ENCODE assay signal across 7 cellular contexts in genomic region chr1:89719502-89720306, GRCh38.
A peak's percentile ranks its signal among the peaks of the same experiment; 100 is the strongest.
DNase-seq lines count a peak whose midpoint lies in the region; ATAC-seq, FAIRE-seq and TF ChIP-seq lines count a peak whose summit lies in the region.

No MANE protein-coding gene starts in this region.

- WGBS in hepatocyte (ENCODE audit: low lambda C conversion rate, missing lambda C conversion rate): 51% methylated on average over 5 of the region's 5 CpGs
- 70% methylated on average over 4 of the region's 5 CpGs; no CpG with 5 or more reads in 1 of the 2 experiments for WGBS in endodermal cell (ENCODE audit: insufficient coverage in 1 of 2, insufficient read length in 1 of 2), 2 experiments

- H3K27me3 Mint-ChIP-seq in T-helper 17 cell (no peaks in the 10 kb centered on the region), type B pancreatic cell (peaks cover 3% of the 10 kb centered on the region), endodermal cell (ENCODE audit: insufficient read depth) (no peaks in the 10 kb centered on the region)

- H3K27ac ChIP-seq in HL-60 (replicated peaks) (peak overlapping the region; percentile 49), hepatocyte (peak overlapping the region; percentile 18), endodermal cell (ENCODE audit: low read depth, low read length) (no peak overlapping the region)

- DNase-seq in GM12892 (ENCODE audit: insufficient read length): no peak
- peak; percentile 35 to 64 for DNase-seq in HL-60 (ENCODE audit: low read depth in 1 of 2, low spot score in 1 of 2)
- no peak for DNase-seq in T-helper 17 cell
- no peak for DNase-seq in hepatocyte (ENCODE audit: low spot score)
- DNase-seq in type B pancreatic cell (ENCODE audit: extremely low spot score, unreplicated experiment): no peak
- no peak for DNase-seq in endodermal cell

- H3K4me3 ChIP-seq in HL-60 (replicated peaks; ENCODE audit: insufficient read depth, low read length) (no peak overlapping the region), hepatocyte (no peak overlapping the region), endodermal cell (ENCODE audit: low read length) (no peak overlapping the region)

- no peak overlapping the region for H2AFZ ChIP-seq in hepatocyte

- no peaks in the 10 kb centered on the region for H3K79me2 ChIP-seq in hepatocyte

- H3K4me2 ChIP-seq in hepatocyte: peak overlapping the region; percentile 21

- no peak for TF ChIP-seq POLR2A in GM12892 (IDR thresholded peaks at IDR 0.05; ENCODE audit: low read depth, low read length)

- H3K4me1 ChIP-seq in hepatocyte (ENCODE audit: insufficient read depth): peaks cover 10% of the 10 kb centered on the region
- H3K4me1 ChIP-seq in endodermal cell (ENCODE audit: control insufficient read depth, insufficient read depth, low read length): peaks cover 3% of the 10 kb centered on the region

- no peaks in the 10 kb centered on the region for H3K36me3 ChIP-seq in hepatocyte (replicated peaks; ENCODE audit: insufficient read depth, low read depth)
- no peaks in the 10 kb centered on the region for H3K36me3 ChIP-seq in endodermal cell (ENCODE audit: control insufficient read depth, insufficient read depth, low read length)

- TF ChIP-seq CTCF in HL-60 (IDR thresholded peaks at IDR 0.05; ENCODE audit: insufficient read depth, low read length) (no peak), hepatocyte (IDR thresholded peaks at IDR 0.05; ENCODE audit: poor library complexity) (no peak), type B pancreatic cell (conservative IDR thresholded peaks at IDR 0.05) (no peak), endodermal cell (conservative IDR thresholded peaks at IDR 0.05) (no peak)

- no peak overlapping the region for H3K9ac ChIP-seq in endodermal cell (ENCODE audit: extremely low read depth, low read length, poor library complexity, severe bottlenecking)

- H3K9me2 ChIP-seq in hepatocyte (replicated peaks; ENCODE audit: insufficient read depth): no peaks in the 10 kb centered on the region

- FAIRE-seq in GM12892 (lab: Jason Lieb, UNC): peak; percentile 33

- peak overlapping the region; percentile 88 for H3K4me3 Mint-ChIP-seq in T-helper 17 cell
- no peak overlapping the region for H3K4me3 Mint-ChIP-seq in type B pancreatic cell
- no peak overlapping the region for H3K4me3 Mint-ChIP-seq in endodermal cell

- H3K27ac Mint-ChIP-seq in T-helper 17 cell: peak overlapping the region; percentile 95
- no peak overlapping the region for H3K27ac Mint-ChIP-seq in type B pancreatic cell
- no peak overlapping the region for H3K27ac Mint-ChIP-seq in endodermal cell

- H3K9me3 Mint-ChIP-seq in type B pancreatic cell (no peaks in the 10 kb centered on the region), endodermal cell (no peaks in the 10 kb centered on the region)

- H3K4me1 Mint-ChIP-seq in T-helper 17 cell (peaks cover 43% of the 10 kb centered on the region), type B pancreatic cell (ENCODE audit: unreplicated experiment) (peaks cover 14% of the 10 kb centered on the region), endodermal cell (no peaks in the 10 kb centered on the region)

- H3K27me3 ChIP-seq in HL-60 (ENCODE audit: insufficient read depth, poor library complexity, severe bottlenecking) (no peaks in the 10 kb centered on the region), hepatocyte (no peaks in the 10 kb centered on the region), endodermal cell (ENCODE audit: control insufficient read depth, insufficient read depth, low read length, poor library complexity, severe bottlenecking) (no peaks in the 10 kb centered on the region)

- H3K36me3 Mint-ChIP-seq in T-helper 17 cell (ENCODE audit: low read depth) (peaks cover 2% of the 10 kb centered on the region), type B pancreatic cell (no peaks in the 10 kb centered on the region), endodermal cell (ENCODE audit: low read depth) (no peaks in the 10 kb centered on the region)

- ATAC-seq in GM21515 (IDR thresholded peaks at IDR 0.05; ENCODE audit: unreplicated experiment) (peak; percentile 85), T-helper 17 cell (peak; percentile 81)

- H3K9me3 ChIP-seq in T-helper 17 cell (ENCODE audit: control insufficient read depth, low read length, poor library complexity, severe bottlenecking) (no peaks in the 10 kb centered on the region), hepatocyte (ENCODE audit: low read depth) (no peaks in the 10 kb centered on the region), endodermal cell (ENCODE audit: control insufficient read depth, low read length) (no peaks in the 10 kb centered on the region)

- no peaks in the 10 kb centered on the region for H4K20me1 ChIP-seq in hepatocyte (ENCODE audit: insufficient read depth, poor library complexity, severe bottlenecking)

Comparison
In these comparisons a context has a peak if more than half of its experiments do, and no peak if none do; other contexts are left out.
1. DNase-seq: peak in HL-60 (2 of 2); none in GM12892 (single experiment), T-helper 17 cell (0 of 3), hepatocyte (single experiment), type B pancreatic cell (single experiment) and endodermal cell (single experiment).